Comparison of ENCODE assay signal across 8 cellular contexts in genomic region chr19:588093-588742, GRCh38. TPM values are rescaled to one million over a fixed set of nuclear protein-coding genes. Genes with fewer than 3 reads are reported as not detected.
DNase-seq lines count a peak whose midpoint lies in the region; ATAC-seq and TF ChIP-seq lines count a peak whose summit lies in the region.

No MANE protein-coding gene starts in this region.

- no peaks in the 10 kb centered on the region for H3K9me2 ChIP-seq in DOHH2 (replicated peaks; ENCODE audit: control insufficient read depth, low read length)

- H3K9me3 ChIP-seq in DOHH2 (ENCODE audit: control insufficient read depth, insufficient read depth, low read length), result no peaks in the 10 kb centered on the region
- no peaks in the 10 kb centered on the region for H3K9me3 ChIP-seq in RWPE2 (ENCODE audit: severe bottlenecking)

- H3K36me3 ChIP-seq in DOHH2 (ENCODE audit: control insufficient read depth, low read length) (peaks cover 5% of the 10 kb centered on the region; the same call in 1 of the 2 replicates), RWPE2 (ENCODE audit: low read depth) (0 out of 2 replicates have a peak, but pooled peaks cover 2% of the 10 kb centered on the region)

- TF ChIP-seq CTCF in DOHH2 (IDR thresholded peaks at IDR 0.05; ENCODE audit: low read depth, low read length, poor library complexity, severe bottlenecking), result peak; percentile 49
- TF ChIP-seq CTCF in RWPE2 (IDR thresholded peaks at IDR 0.05; ENCODE audit: poor library complexity, severe bottlenecking), result peak; percentile 24
- peak; percentile 52 for TF ChIP-seq CTCF in glutamatergic neuron (IDR thresholded peaks at IDR 0.05; ENCODE audit: partially characterized antibody, unreplicated experiment)

- peak overlapping the region; percentile 36 for H3K4me3 Mint-ChIP-seq in activated naive CD4-positive, alpha-beta T cell treated with anti-CD3 and anti-CD28 coated beads, Interleukin-2, amount 50 U/mL, for 24 hours
- no peak overlapping the region for H3K4me3 Mint-ChIP-seq in glutamatergic neuron (ENCODE audit: unreplicated experiment)

- H3F3A ChIP-seq in DOHH2 (ENCODE audit: control insufficient read depth, insufficient read depth), result no peaks in the 10 kb centered on the region

- peak overlapping the region; percentile 1; the same call in 1 of the 2 replicates for H3K4me2 ChIP-seq in DOHH2 (ENCODE audit: low read length)

- peak overlapping the region; percentile 30 for H3K27ac Mint-ChIP-seq in activated naive CD4-positive, alpha-beta T cell treated with anti-CD3 and anti-CD28 coated beads, Interleukin-2, amount 50 U/mL, for 24 hours
- no peak overlapping the region for H3K27ac Mint-ChIP-seq in glutamatergic neuron (ENCODE audit: unreplicated experiment)

- no peak overlapping the region for H3K27ac ChIP-seq in DOHH2 (ENCODE audit: low read depth, low read length)
- no peak overlapping the region for H3K27ac ChIP-seq in RWPE2 (ENCODE audit: poor library complexity, severe bottlenecking)

- peaks cover 3% of the 10 kb centered on the region for H3K4me1 Mint-ChIP-seq in activated naive CD4-positive, alpha-beta T cell treated with anti-CD3 and anti-CD28 coated beads, Interleukin-2, amount 50 U/mL, for 24 hours
- peaks cover 4% of the 10 kb centered on the region for H3K4me1 Mint-ChIP-seq in glutamatergic neuron (ENCODE audit: low read depth, unreplicated experiment)

- H3K27me3 ChIP-seq in DOHH2 (ENCODE audit: control insufficient read depth, low read length), result peaks cover 18% of the 10 kb centered on the region
- peaks cover 29% of the 10 kb centered on the region for H3K27me3 ChIP-seq in RWPE2 (ENCODE audit: insufficient read depth, poor library complexity, severe bottlenecking)

- no peak overlapping the region for H3K4me3 ChIP-seq in DOHH2 (ENCODE audit: low read length)
- H3K4me3 ChIP-seq in RWPE2 (ENCODE audit: severe bottlenecking), result no peak overlapping the region

- H3K9me3 Mint-ChIP-seq in activated naive CD4-positive, alpha-beta T cell treated with anti-CD3 and anti-CD28 coated beads, Interleukin-2, amount 50 U/mL, for 24 hours, result no peaks in the 10 kb centered on the region
- peaks cover 5% of the 10 kb centered on the region for H3K9me3 Mint-ChIP-seq in glutamatergic neuron (ENCODE audit: unreplicated experiment)

- peak; percentile 50 for ATAC-seq in RWPE2 (ENCODE audit: low read depth)
- no peak for ATAC-seq in GM21447 (IDR thresholded peaks at IDR 0.05; ENCODE audit: unreplicated experiment)
- ATAC-seq in GM18867 (IDR thresholded peaks at IDR 0.05; ENCODE audit: unreplicated experiment), result no peak

- H4K20me1 ChIP-seq in DOHH2 (ENCODE audit: control insufficient read depth, insufficient read depth, low read depth, low read length), result peaks cover 9% of the 10 kb centered on the region; the same call in 1 of the 2 replicates

- H3K4me1 ChIP-seq in DOHH2 (ENCODE audit: control insufficient read depth, low read length) (peaks cover 11% of the 10 kb centered on the region), RWPE2 (ENCODE audit: insufficient read depth, poor library complexity, severe bottlenecking) (no peaks in the 10 kb centered on the region)

- no peaks in the 10 kb centered on the region for H3K79me2 ChIP-seq in DOHH2 (ENCODE audit: control insufficient read depth, low read length)

- H3K27me3 Mint-ChIP-seq in activated naive CD4-positive, alpha-beta T cell treated with anti-CD3 and anti-CD28 coated beads, Interleukin-2, amount 50 U/mL, for 24 hours, result peaks cover 6% of the 10 kb centered on the region
- H3K27me3 Mint-ChIP-seq in glutamatergic neuron (ENCODE audit: unreplicated experiment), result peaks cover 16% of the 10 kb centered on the region

- H3K36me3 Mint-ChIP-seq in activated naive CD4-positive, alpha-beta T cell treated with anti-CD3 and anti-CD28 coated beads, Interleukin-2, amount 50 U/mL, for 24 hours, result no peaks in the 10 kb centered on the region
- H3K36me3 Mint-ChIP-seq in glutamatergic neuron (ENCODE audit: unreplicated experiment), result no peaks in the 10 kb centered on the region

- DNase-seq in MV-4-11 (lab: John Stamatoyannopoulos, UW) (peak; percentile 67), RWPE2 (ENCODE audit: low spot score) (peak; percentile 75), glutamatergic neuron (peak; percentile 92), putamen (ENCODE audit: low spot score) (peak; percentile 93)

RNA-seq across cellular contexts. Expression of gene HCN2, which starts 1.5 kb away (rescaled TPM):
- total RNA-seq in glutamatergic neuron (ENCODE audit: unreplicated experiment), result 33.2 TPM

RNA-seq across cellular contexts. Expression of gene BSG, which starts 15.8 kb away (rescaled TPM):
- total RNA-seq in glutamatergic neuron (ENCODE audit: unreplicated experiment), result 470 TPM

RNA-seq across cellular contexts. Expression of gene GZMM, which starts 44.4 kb away (rescaled TPM):
- total RNA-seq in glutamatergic neuron (ENCODE audit: unreplicated experiment), result 0.47 TPM

RNA-seq across cellular contexts. Expression of gene POLRMT, which starts 45.1 kb away (rescaled TPM):
- total RNA-seq in glutamatergic neuron (ENCODE audit: unreplicated experiment), result 79.9 TPM

RNA-seq across cellular contexts. Expression of gene FGF22, which starts 51.5 kb away (rescaled TPM):
- 1.5 TPM for total RNA-seq in glutamatergic neuron (ENCODE audit: unreplicated experiment)
